ENCODE assay signal across 9 cellular contexts in the genomic region with DNA sequence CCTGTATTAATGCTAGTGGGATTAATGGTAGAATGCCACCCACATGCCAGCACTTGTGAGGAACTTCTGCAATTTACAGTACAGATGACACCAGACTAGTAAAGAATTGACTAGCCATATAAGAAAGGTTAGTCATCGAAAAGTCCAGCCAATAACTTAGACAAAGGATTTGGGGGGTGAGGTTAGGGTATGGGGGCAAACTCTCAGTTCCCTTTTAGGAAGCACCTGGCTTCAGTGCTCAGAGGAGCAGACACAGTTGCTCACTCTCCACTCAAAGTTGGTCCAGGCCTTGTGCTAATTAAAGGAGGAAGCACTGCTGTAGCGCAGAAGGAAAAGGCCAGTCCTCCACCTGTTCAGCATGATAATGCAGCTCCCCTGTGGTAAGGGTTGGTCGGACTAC. TPM values are rescaled to one million over a fixed set of nuclear protein-coding genes. Genes with fewer than 3 reads are reported as not detected.
DNase-seq lines count a peak whose midpoint lies in the region; ATAC-seq and TF ChIP-seq lines count a peak whose summit lies in the region.
"Had no signal": no experiment of that assay in that cellular context is flagged by ENCODE, and none has a peak within 500 bp of the region (broad histone marks: within the 10 kb centered on the region; RNA-seq: fewer than 3 reads in every experiment).

No MANE protein-coding gene starts in this region.

- peak overlapping the region; percentile 74 for H3K27ac Mint-ChIP-seq in activated naive CD8-positive, alpha-beta T cell treated with anti-CD3 and anti-CD28 coated beads for 36 hours

- ATAC-seq in GM19452 (IDR thresholded peaks at IDR 0.05; ENCODE audit: unreplicated experiment) (peak; percentile 67), HG03139 (IDR thresholded peaks at IDR 0.05; ENCODE audit: unreplicated experiment) (peak; percentile 68)

- H3K4me1 Mint-ChIP-seq in activated naive CD8-positive, alpha-beta T cell treated with anti-CD3 and anti-CD28 coated beads for 36 hours = peaks cover 71% of the 10 kb centered on the region

- POLR2A ChIA-PET in GM10248 (lab: Yijun Ruan, JAX) = no interaction called here

- H3K36me3 Mint-ChIP-seq in activated naive CD8-positive, alpha-beta T cell treated with anti-CD3 and anti-CD28 coated beads for 36 hours = peaks cover 54% of the 10 kb centered on the region

- no peaks in the 10 kb centered on the region for H3K27me3 Mint-ChIP-seq in activated naive CD8-positive, alpha-beta T cell treated with anti-CD3 and anti-CD28 coated beads for 36 hours

- no peak overlapping the region for H3K4me3 Mint-ChIP-seq in activated naive CD8-positive, alpha-beta T cell treated with anti-CD3 and anti-CD28 coated beads for 36 hours

- TF ChIP-seq CTCF in GM10248 (IDR thresholded peaks at IDR 0.05; ENCODE audit: control extremely low read depth, extremely low read depth, low read depth, missing control alignments) = no peak

- H3K9me3 Mint-ChIP-seq in activated naive CD8-positive, alpha-beta T cell treated with anti-CD3 and anti-CD28 coated beads for 36 hours = peaks cover 16% of the 10 kb centered on the region

- DNase-seq in GM10248 (ENCODE audit: extremely low spot score) (peak; percentile 37), pons (ENCODE audit: low spot score) (no peak), LoVo (ENCODE audit: low spot score) (no peak), NCI-H510A (lab: John Stamatoyannopoulos, UW) (no peak), NOMO-1 treated with DMSO at 0.1 percent for 48 hours (lab: John Stamatoyannopoulos, UW; ENCODE audit: unreplicated experiment) (no peak)
- peak; percentile 20 for DNase-seq in activated naive CD8-positive, alpha-beta T cell treated with anti-CD3 and anti-CD28 coated beads for 36 hours
- DNase-seq: activated CD4-positive, alpha-beta T cell treated with anti-CD3 and anti-CD28 coated beads for 4 hours had no signal

- CTCF ChIA-PET in GM10248 (lab: Yijun Ruan, JAX) = interaction anchor here (0.8 to 1.6 kb wide), 3 partner anchors 9 to 13 kb away, joined by 3 to 5 read pairs (median 3); no protein-coding TSS in a partner anchor

RNA-seq across cellular contexts. Expression of a gene that starts 25.2 kb away (rescaled TPM):
- total RNA-seq in activated naive CD8-positive, alpha-beta T cell treated with anti-CD3 and anti-CD28 coated beads for 36 hours = 10 to 100 TPM; 30.4 to 32.1 TPM

Comparison
In these comparisons a context has a peak if more than half of its experiments do, and no peak if none do; other contexts are left out.
1. DNase-seq: peak in GM10248 (single experiment) and activated naive CD8-positive, alpha-beta T cell treated with anti-CD3 and anti-CD28 coated beads for 36 hours (single experiment); none in pons (single experiment), LoVo (single experiment), NCI-H510A (single experiment) and NOMO-1 treated with DMSO at 0.1 percent for 48 hours (single experiment).